11 cellular contexts compared by ENCODE assay signal in genomic region chr5:178941361-178941760, GRCh38. TPM values are rescaled to one million over a fixed set of nuclear protein-coding genes. Genes with fewer than 3 reads are reported as not detected.
DNase-seq lines count a peak whose midpoint lies in the region; ATAC-seq and TF ChIP-seq lines count a peak whose summit lies in the region.
"Had no signal": no experiment of that assay in that cellular context is flagged by ENCODE, and none has a peak within 500 bp of the region (broad histone marks: within the 10 kb centered on the region; RNA-seq: fewer than 3 reads in every experiment).

No MANE protein-coding gene starts in this region.

- DNase-seq in epithelial cell of proximal tubule (ENCODE audit: low read depth): no peak
- DNase-seq in mesenchymal stem cell: no peak
- DNase-seq in central memory CD4-positive, alpha-beta T cell: no peak
- no peak for DNase-seq in NCI-H146 (lab: John Stamatoyannopoulos, UW)
- DNase-seq: activated CD4-positive, alpha-beta T cell treated with anti-CD3 and anti-CD28 coated beads for 48 hours; MV-4-11 had no signal

- ATAC-seq in GM21717 (IDR thresholded peaks at IDR 0.05; ENCODE audit: unreplicated experiment) (no peak), HG02870 (IDR thresholded peaks at IDR 0.05; ENCODE audit: unreplicated experiment) (no peak)

- no peak for TF ChIP-seq CTCF in epithelial cell of proximal tubule (conservative IDR thresholded peaks at IDR 0.05; ENCODE audit: low read depth, low read length)

- no peak overlapping the region for H2BK12ac ChIP-seq in mesenchymal stem cell (ENCODE audit: low read length in 2 of 2)

- no peak overlapping the region for H3K9ac ChIP-seq in HUES6 (ENCODE audit: low read length)
- peak overlapping the region; percentile 83 for H3K9ac ChIP-seq in mesenchymal stem cell (ENCODE audit: low read length)
- H3K9ac ChIP-seq in subcutaneous abdominal adipose tissue (ENCODE audit: low read length in 5 of 5): peak overlapping the region; percentile 7 to 81 (median 72)

- H3K9me3 ChIP-seq in HUES6 (ENCODE audit: control insufficient read depth, insufficient read depth, low read depth, low read length) (peaks cover 92% of the 10 kb centered on the region), mesenchymal stem cell (ENCODE audit: control insufficient read depth, low read length) (peaks cover 83% of the 10 kb centered on the region), subcutaneous abdominal adipose tissue (ENCODE audit: control insufficient read depth in 5 of 5, low read length in 5 of 5) (peaks cover 22 to 85% (median 69%) of the 10 kb centered on the region in 5 donors)

- H2AFZ ChIP-seq in mesenchymal stem cell (ENCODE audit: low read depth, low read length): no peak overlapping the region

- no peak overlapping the region for H4K8ac ChIP-seq in mesenchymal stem cell (ENCODE audit: low read length)

- H3K23ac ChIP-seq in mesenchymal stem cell (ENCODE audit: low read length in 2 of 2): no peak overlapping the region

- H3K27ac ChIP-seq in HUES6 (ENCODE audit: low read depth, low read length) (no peak overlapping the region), mesenchymal stem cell (ENCODE audit: low read length, poor library complexity, severe bottlenecking) (no peak overlapping the region), subcutaneous abdominal adipose tissue (ENCODE audit: low read depth, low read length) (peak overlapping the region; percentile 61)

- H4K91ac ChIP-seq in mesenchymal stem cell (ENCODE audit: low read length): no peak overlapping the region

- no peak overlapping the region for H2AK5ac ChIP-seq in mesenchymal stem cell (ENCODE audit: low read length, severe bottlenecking)

- no peaks in the 10 kb centered on the region; the same call in 1 of the 2 replicates for H3K36me3 ChIP-seq in HUES6 (ENCODE audit: control insufficient read depth, insufficient read depth, low read length)
- H3K36me3 ChIP-seq in mesenchymal stem cell (ENCODE audit: control insufficient read depth in 1 of 2, insufficient read depth in 2 of 2, low read depth in 1 of 2, low read length in 2 of 2): peaks cover 0 to 6% of the 10 kb centered on the region in 2 experiments
- H3K36me3 ChIP-seq in subcutaneous abdominal adipose tissue (ENCODE audit: control insufficient read depth in 5 of 5, insufficient read depth in 5 of 5, low read length in 5 of 5): peaks cover 0 to 6% (median 3%) of the 10 kb centered on the region in 5 donors

- H2BK15ac ChIP-seq in mesenchymal stem cell (ENCODE audit: low read depth, poor library complexity, severe bottlenecking): no peak overlapping the region

- H3K14ac ChIP-seq in mesenchymal stem cell (ENCODE audit: low read length in 2 of 2): no peak overlapping the region

- H3K79me1 ChIP-seq in mesenchymal stem cell (replicated peaks; ENCODE audit: low read length, poor library complexity, severe bottlenecking): no peaks in the 10 kb centered on the region

- no peak overlapping the region for H2BK5ac ChIP-seq in mesenchymal stem cell (ENCODE audit: low read depth, low read length, poor library complexity, severe bottlenecking)

- no peak overlapping the region for H3K18ac ChIP-seq in mesenchymal stem cell (ENCODE audit: low read depth in 1 of 2, low read length in 2 of 2)

- H3K4me3 ChIP-seq in HUES6 (ENCODE audit: low read depth, low read length) (peak overlapping the region; percentile 67), epithelial cell of proximal tubule (ENCODE audit: low read depth, low read length) (peak overlapping the region; percentile 62), mesenchymal stem cell (ENCODE audit: insufficient read depth in 1 of 2, low read depth in 1 of 2, low read length in 2 of 2) (peak overlapping the region in 1 of 2 experiments; percentile 77), subcutaneous abdominal adipose tissue (ENCODE audit: low read depth in 1 of 5, low read length in 5 of 5) (peak overlapping the region; percentile 75 to 88 (median 82))

- H3K4me2 ChIP-seq in mesenchymal stem cell (ENCODE audit: low read length, poor library complexity, severe bottlenecking): no peak overlapping the region

- H3K27me3 ChIP-seq in HUES6 (ENCODE audit: control insufficient read depth, insufficient read depth, low read length): no peaks in the 10 kb centered on the region
- H3K27me3 ChIP-seq in mesenchymal stem cell (ENCODE audit: control insufficient read depth in 1 of 2, insufficient read depth in 1 of 2, low read length in 2 of 2): no peaks in the 10 kb centered on the region
- H3K27me3 ChIP-seq in subcutaneous abdominal adipose tissue (ENCODE audit: control insufficient read depth in 5 of 5, insufficient read depth in 4 of 5, low read length in 5 of 5): no peaks in the 10 kb centered on the region

- H3K4ac ChIP-seq in mesenchymal stem cell (ENCODE audit: low read depth in 1 of 2, low read length in 2 of 2): no peak overlapping the region

- 94% methylated on average over 23 of the region's 23 CpGs for WGBS in mesenchymal stem cell

- no peak overlapping the region for H2BK120ac ChIP-seq in mesenchymal stem cell (ENCODE audit: low read depth, low read length)

- no peaks in the 10 kb centered on the region; the same call in 1 of the 2 replicates for H3K4me1 ChIP-seq in HUES6 (ENCODE audit: control insufficient read depth, insufficient read depth, low read length)
- H3K4me1 ChIP-seq in mesenchymal stem cell (ENCODE audit: control insufficient read depth, insufficient read depth, low read depth, low read length): no peaks in the 10 kb centered on the region
- peaks cover 8 to 22% (median 18%) of the 10 kb centered on the region in 5 donors for H3K4me1 ChIP-seq in subcutaneous abdominal adipose tissue (ENCODE audit: control insufficient read depth in 5 of 5, insufficient read depth in 5 of 5, low read length in 5 of 5)

RNA-seq across cellular contexts. Expression of gene ZNF454, which starts 0.4 kb away (rescaled TPM):
- 0.87 and 1.7 TPM in 2 replicates for total RNA-seq in epithelial cell of proximal tubule
- polyA plus RNA-seq in mesenchymal stem cell (2013, experiment 1 of 2): not detected
- not detected for polyA plus RNA-seq in mesenchymal stem cell (2013, experiment 2 of 2)
- total RNA-seq: RPMI7951 had no signal

RNA-seq across cellular contexts. Expression of gene ZFP2, which starts 45.6 kb away (rescaled TPM):
- 0.29 and 0.86 TPM in 2 replicates for total RNA-seq in epithelial cell of proximal tubule
- 0.17 TPM for polyA plus RNA-seq in mesenchymal stem cell (2013, experiment 1 of 2)
- polyA plus RNA-seq in mesenchymal stem cell (2013, experiment 2 of 2): 0.19 TPM
- total RNA-seq: RPMI7951 had no signal

RNA-seq across cellular contexts. Expression of gene GRM6, which starts 53.8 kb away (rescaled TPM):
- not detected in 2 replicates for total RNA-seq in epithelial cell of proximal tubule
- not detected for polyA plus RNA-seq in mesenchymal stem cell (2013, experiment 1 of 2)
- polyA plus RNA-seq in mesenchymal stem cell (2013, experiment 2 of 2): not detected
- total RNA-seq: RPMI7951 had no signal
